ENCODE assay signal across 4 cellular contexts in genomic region chr9:109540-109939, GRCh38. TPM values are rescaled to one million over a fixed set of nuclear protein-coding genes. Genes with fewer than 3 reads are reported as not detected.
"Had no signal": no experiment of that assay in that cellular context is flagged by ENCODE, and none has a peak within 500 bp of the region (broad histone marks: within the 10 kb centered on the region; RNA-seq: fewer than 3 reads in every experiment).

No MANE protein-coding gene starts in this region.

RNA-seq across cellular contexts. Expression of gene FOXD4, which starts 8.7 kb away (rescaled TPM):
- total RNA-seq: left lobe of liver, right atrium auricular region, ureter, vagina had no signal
